Comparison of ENCODE assay signal across 6 cellular contexts in the genomic region with DNA sequence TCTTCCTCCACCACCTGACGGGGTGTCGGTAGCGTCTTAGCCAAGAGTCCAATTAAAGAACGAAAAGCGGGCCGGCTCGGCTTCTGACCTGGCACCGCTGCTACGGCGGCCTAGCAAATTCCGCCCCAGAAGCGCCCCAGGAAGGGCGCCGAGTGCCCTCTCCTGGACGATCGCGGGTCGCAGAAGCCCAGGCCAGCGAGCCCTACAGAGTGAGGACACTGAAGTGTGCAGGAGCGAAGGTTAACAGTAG. TPM values are rescaled to one million over a fixed set of nuclear protein-coding genes. Genes with fewer than 3 reads are reported as not detected.
A peak's percentile ranks its signal among the peaks of the same experiment; 100 is the strongest.
DNase-seq lines count a peak whose midpoint lies in the region; ATAC-seq lines count a peak whose summit lies in the region.

No MANE protein-coding gene starts in this region.

- H3K79me2 ChIP-seq in ACC112 (ENCODE audit: control insufficient read depth, insufficient read depth, low read length, unreplicated experiment) = peaks cover 24% of the 10 kb centered on the region

- H3K27me3 ChIP-seq in ACC112 (ENCODE audit: insufficient read depth, low read length) (no peaks in the 10 kb centered on the region), H7 (ENCODE audit: control insufficient read depth, insufficient read depth, low read length) (peaks cover 3% of the 10 kb centered on the region), muscle layer of duodenum (ENCODE audit: low read depth, low read length) (no peaks in the 10 kb centered on the region)

- H3K27ac ChIP-seq in ACC112 (ENCODE audit: low read depth, low read length) = peak overlapping the region; percentile 25; the same call in 1 of the 2 replicates
- H3K27ac ChIP-seq in muscle layer of duodenum (ENCODE audit: low read length) = peak overlapping the region; percentile 75

- H2AFZ ChIP-seq in ACC112 (ENCODE audit: low read length, unreplicated experiment) = peak overlapping the region; percentile 53

- H3K9me3 ChIP-seq in muscle layer of duodenum (ENCODE audit: control insufficient read depth in 1 of 2, low read length in 2 of 2) = no peaks in the 10 kb centered on the region

- no peaks in the 10 kb centered on the region for H3K36me3 ChIP-seq in ACC112 (ENCODE audit: insufficient read depth, low read length)
- peaks cover 5% of the 10 kb centered on the region for H3K36me3 ChIP-seq in H7 (replicated peaks; ENCODE audit: control insufficient read depth, insufficient read depth, low read length)
- H3K36me3 ChIP-seq in muscle layer of duodenum (ENCODE audit: control insufficient read depth in 1 of 2, insufficient read depth in 2 of 2, low read length in 2 of 2) = peaks cover 5 to 12% of the 10 kb centered on the region in 2 donors

- H3K4me1 ChIP-seq in ACC112 (ENCODE audit: control insufficient read depth, insufficient read depth, low read length, unreplicated experiment) (peaks cover 4% of the 10 kb centered on the region), muscle layer of duodenum (ENCODE audit: control insufficient read depth in 1 of 2, insufficient read depth in 2 of 2, low read length in 2 of 2) (peaks cover 12 to 26% of the 10 kb centered on the region in 2 donors)

- H3K4me3 ChIP-seq in ACC112 (ENCODE audit: low read depth, low read length) (peak overlapping the region; percentile 82), H7 (ENCODE audit: insufficient read depth, low read depth, low read length) (peak overlapping the region; percentile 94), muscle layer of duodenum (ENCODE audit: low read depth in 1 of 2, low read length in 2 of 2) (peak overlapping the region; percentile 76 to 97)

- DNase-seq in H7 (peak; percentile 97), anterior cingulate cortex (lab: John Stamatoyannopoulos, UW) (peak in 34 of 58 donors; percentile 53 to 87 (median 76))

- no peak for ATAC-seq in GM18861 (IDR thresholded peaks at IDR 0.05; ENCODE audit: unreplicated experiment)
- no peak for ATAC-seq in HG03521 (IDR thresholded peaks at IDR 0.05; ENCODE audit: unreplicated experiment)

RNA-seq across cellular contexts. Expression of a gene that starts 1.1 kb away (rescaled TPM):
- total RNA-seq in H7 (2014; rRNA removed; shearing (Covaris generic)) = 12.9 and 16.3 TPM in 2 replicates

RNA-seq across cellular contexts. Expression of a gene that starts 12.3 kb away (rescaled TPM):
- not detected in 2 replicates for total RNA-seq in H7 (2014; rRNA removed; shearing (Covaris generic))

RNA-seq across cellular contexts. Expression of a gene that starts 25.6 kb away (rescaled TPM):
- total RNA-seq in H7 (2014; rRNA removed; shearing (Covaris generic)) = 11.5 and 15.2 TPM in 2 replicates

RNA-seq across cellular contexts. Expression of a gene that starts 28.6 kb away (rescaled TPM):
- 11.6 and 13.4 TPM in 2 replicates for total RNA-seq in H7 (2014; rRNA removed; shearing (Covaris generic))

RNA-seq across cellular contexts. Expression of a gene that starts 28.8 kb away (rescaled TPM):
- total RNA-seq in H7 (2014; rRNA removed; shearing (Covaris generic)) = 53.2 and 58.6 TPM in 2 replicates
